Comparison of ENCODE assay signal across 8 cellular contexts in the genomic region with DNA sequence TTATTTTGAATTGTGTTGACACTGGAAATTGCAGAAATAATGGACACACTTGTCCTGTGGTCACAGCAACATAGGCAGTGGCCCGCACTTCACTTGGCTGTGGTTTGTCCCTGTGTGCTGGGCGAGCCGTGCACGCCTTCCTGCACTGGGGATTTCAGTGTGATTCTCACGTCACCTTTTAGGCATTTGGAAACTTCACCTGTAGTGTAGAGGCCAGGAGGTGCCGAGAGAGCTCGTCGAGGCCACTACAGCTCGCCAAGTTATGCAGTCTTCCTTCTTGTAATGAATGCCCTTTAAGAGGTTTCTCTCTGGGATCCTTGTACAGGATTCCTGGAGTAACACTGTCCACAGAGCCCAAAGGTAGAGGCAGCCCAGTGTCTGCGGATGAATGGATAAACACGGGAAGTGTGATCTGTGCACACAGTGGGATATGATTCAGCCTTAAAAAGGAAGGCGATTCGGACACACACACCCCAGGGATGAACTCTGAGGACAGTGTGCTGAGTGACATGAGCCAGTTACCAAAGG. TPM values are rescaled to one million over a fixed set of nuclear protein-coding genes. Genes with fewer than 3 reads are reported as not detected.
DNase-seq lines count a peak whose midpoint lies in the region; ATAC-seq and TF ChIP-seq lines count a peak whose summit lies in the region.

No MANE protein-coding gene starts in this region.

- H3K4me1 ChIP-seq in right atrium auricular region, result peaks cover 0 to 27% of the 10 kb centered on the region in 2 donors

- peak overlapping the region; percentile 96 for H3K27ac Mint-ChIP-seq in activated CD8-positive, alpha-beta T cell treated with anti-CD3 and anti-CD28 coated beads for 36 hours
- peak overlapping the region; percentile 90 for H3K27ac Mint-ChIP-seq in stimulated activated memory B cell treated with anti-CD40 and anti-IgM and Interleukin-4, amounts not matched to agents 10 μg/mL and 1 μg/mL and 100 μg/mL, for 72 hours

- H3K36me3 ChIP-seq in right atrium auricular region, result peaks cover 26% of the 10 kb centered on the region

- peak overlapping the region; percentile 76 to 81 for H3K27ac ChIP-seq in right atrium auricular region

- H3K27me3 Mint-ChIP-seq in activated CD8-positive, alpha-beta T cell treated with anti-CD3 and anti-CD28 coated beads for 36 hours, result no peaks in the 10 kb centered on the region
- no peaks in the 10 kb centered on the region for H3K27me3 Mint-ChIP-seq in stimulated activated memory B cell treated with anti-CD40 and anti-IgM and Interleukin-4, amounts not matched to agents 10 μg/mL and 1 μg/mL and 100 μg/mL, for 72 hours

- no peaks in the 10 kb centered on the region for H3K9me3 ChIP-seq in right atrium auricular region

- CTCF ChIA-PET in activated CD8-positive, alpha-beta T cell treated with anti-CD3 and anti-CD28 coated beads for 36 hours (lab: Charles Lee), result interaction anchor here (0.7 to 2.5 kb wide), 2 partner anchors 43 to 58 kb away, joined by 4 to 14 read pairs; partner anchors contain the start of genes AJM1 and FBXW5

- DNase-seq in NCI-H2196 (lab: John Stamatoyannopoulos, UW; ENCODE audit: unreplicated experiment) (peak; percentile 34), NCI-H2196 treated with DMSO at 0.1 percent for 48 hours (lab: John Stamatoyannopoulos, UW; ENCODE audit: unreplicated experiment) (no peak), right atrium auricular region (ENCODE audit: low spot score) (no peak), HUDEP-2 (lab: John Stamatoyannopoulos, UW; ENCODE audit: unreplicated experiment in 76 of 76) (no peak)
- DNase-seq in activated CD8-positive, alpha-beta T cell treated with anti-CD3 and anti-CD28 coated beads for 36 hours, result no peak
- no peak for DNase-seq in effector CD8-positive, alpha-beta T cell (lab: John Stamatoyannopoulos, UW)

- no peaks in the 10 kb centered on the region for H3K27me3 ChIP-seq in right atrium auricular region

- H3K36me3 Mint-ChIP-seq in activated CD8-positive, alpha-beta T cell treated with anti-CD3 and anti-CD28 coated beads for 36 hours (ENCODE audit: low read depth), result peaks cover 48% of the 10 kb centered on the region
- H3K36me3 Mint-ChIP-seq in stimulated activated memory B cell treated with anti-CD40 and anti-IgM and Interleukin-4, amounts not matched to agents 10 μg/mL and 1 μg/mL and 100 μg/mL, for 72 hours, result peaks cover 57% of the 10 kb centered on the region

- TF ChIP-seq CTCF in activated CD8-positive, alpha-beta T cell treated with anti-CD3 and anti-CD28 coated beads for 36 hours (IDR thresholded peaks at IDR 0.05), result no peak
- TF ChIP-seq CTCF in right atrium auricular region (IDR thresholded peaks at IDR 0.05), result no peak

- no peak for ATAC-seq in activated CD8-positive, alpha-beta T cell treated with anti-CD3 and anti-CD28 coated beads for 36 hours
- no peak for ATAC-seq in stimulated activated memory B cell treated with anti-CD40 and anti-IgM and Interleukin-4, amounts not matched to agents 10 μg/mL and 1 μg/mL and 100 μg/mL, for 72 hours
- ATAC-seq in GM19395 (IDR thresholded peaks at IDR 0.05; ENCODE audit: unreplicated experiment), result no peak

- no peak overlapping the region for H3K4me3 Mint-ChIP-seq in activated CD8-positive, alpha-beta T cell treated with anti-CD3 and anti-CD28 coated beads for 36 hours
- H3K4me3 Mint-ChIP-seq in stimulated activated memory B cell treated with anti-CD40 and anti-IgM and Interleukin-4, amounts not matched to agents 10 μg/mL and 1 μg/mL and 100 μg/mL, for 72 hours, result peak overlapping the region; percentile 5

- no peaks in the 10 kb centered on the region for H3K9me3 Mint-ChIP-seq in activated CD8-positive, alpha-beta T cell treated with anti-CD3 and anti-CD28 coated beads for 36 hours
- H3K9me3 Mint-ChIP-seq in stimulated activated memory B cell treated with anti-CD40 and anti-IgM and Interleukin-4, amounts not matched to agents 10 μg/mL and 1 μg/mL and 100 μg/mL, for 72 hours, result no peaks in the 10 kb centered on the region

- intact Hi-C loops in activated CD8-positive, alpha-beta T cell treated with anti-CD3 and anti-CD28 coated beads for 36 hours (cut with micrococcal nuclease), result loop anchor here (5.0 kb wide), 1 partner anchor 54 kb away; the partner anchor contains the start of gene PHPT1

- H3K4me3 ChIP-seq in right atrium auricular region, result no peak overlapping the region

- H3K4me1 Mint-ChIP-seq in activated CD8-positive, alpha-beta T cell treated with anti-CD3 and anti-CD28 coated beads for 36 hours (ENCODE audit: low read depth), result peaks cover 45% of the 10 kb centered on the region
- H3K4me1 Mint-ChIP-seq in stimulated activated memory B cell treated with anti-CD40 and anti-IgM and Interleukin-4, amounts not matched to agents 10 μg/mL and 1 μg/mL and 100 μg/mL, for 72 hours, result peaks cover 81% of the 10 kb centered on the region

- POLR2A ChIA-PET in activated CD8-positive, alpha-beta T cell treated with anti-CD3 and anti-CD28 coated beads for 36 hours (lab: Charles Lee), result interaction anchor here (0.7 to 5.1 kb wide), 6 partner anchors 14 to 97 kb away, joined by 3 to 49 read pairs (median 4); partner anchors contain the start of gene TRAF2

RNA-seq across cellular contexts. Expression of gene TRAF2, which starts 14.7 kb away (rescaled TPM):
- total RNA-seq in activated CD8-positive, alpha-beta T cell treated with anti-CD3 and anti-CD28 coated beads for 36 hours, result 10 to 100 TPM; 34.8 to 40.5 TPM
- total RNA-seq in right atrium auricular region, result 1 to 10 TPM; 1.9 to 4.1 TPM

RNA-seq across cellular contexts. Expression of gene EDF1, which starts 34.9 kb away (rescaled TPM):
- total RNA-seq in activated CD8-positive, alpha-beta T cell treated with anti-CD3 and anti-CD28 coated beads for 36 hours, result 100 to 1,000 TPM; 254 to 270 TPM
- 100 to 1,000 TPM; 329 to 428 TPM for total RNA-seq in right atrium auricular region

RNA-seq across cellular contexts. Expression of gene FBXW5, which starts 43.5 kb away (rescaled TPM):
- total RNA-seq in activated CD8-positive, alpha-beta T cell treated with anti-CD3 and anti-CD28 coated beads for 36 hours, result 10 to 100 TPM; 53.4 to 54.0 TPM
- 100 to 1,000 TPM; 203 to 233 TPM for total RNA-seq in right atrium auricular region

RNA-seq across cellular contexts. Expression of gene C8G, which starts 44.0 kb away (rescaled TPM):
- under 1 TPM in 1 of 2 experiments, not detected in 1; 0.83 TPM for total RNA-seq in activated CD8-positive, alpha-beta T cell treated with anti-CD3 and anti-CD28 coated beads for 36 hours
- total RNA-seq in right atrium auricular region, result not detected

RNA-seq across cellular contexts. Expression of gene MAMDC4, which starts 48.9 kb away (rescaled TPM):
- total RNA-seq in activated CD8-positive, alpha-beta T cell treated with anti-CD3 and anti-CD28 coated beads for 36 hours, result 10 to 100 TPM; 18.5 to 19.1 TPM
- 1 to 10 TPM; 1.7 to 2.0 TPM for total RNA-seq in right atrium auricular region

Comparison
In these comparisons a context has a peak if more than half of its experiments do, and no peak if none do; other contexts are left out.
1. RNA of gene TRAF2, which starts 14.7 kb away (total RNA-seq): 34.8 to 40.5 TPM in activated CD8-positive, alpha-beta T cell treated with anti-CD3 and anti-CD28 coated beads for 36 hours; 1.9 to 4.1 TPM in right atrium auricular region; every median in the first group is over 4 times any median in the second.